1 cellular context compared by ENCODE assay signal in the genomic region with DNA sequence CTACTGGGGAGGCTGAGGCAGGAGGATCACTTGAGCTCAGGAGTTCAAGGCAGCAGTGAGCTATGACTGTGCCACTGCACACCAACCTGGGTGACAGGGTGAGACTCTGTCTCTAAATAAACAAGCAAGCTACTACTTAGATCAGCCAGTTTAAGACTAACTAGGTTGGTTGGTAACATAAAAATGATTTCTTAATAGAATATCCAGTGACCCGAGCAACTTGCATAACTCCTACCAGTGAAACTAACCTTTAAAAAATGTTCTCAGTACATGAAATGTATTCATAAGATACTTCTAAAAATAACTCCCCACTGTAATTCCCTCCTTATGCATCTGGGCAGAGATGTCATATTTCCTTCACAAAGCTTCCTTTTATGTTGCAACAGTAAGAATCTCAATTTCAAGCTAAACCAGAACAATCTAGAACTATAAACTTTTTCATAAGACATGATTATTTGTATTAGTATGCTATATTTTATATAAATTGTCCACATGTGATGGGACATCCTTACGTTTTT.
TF ChIP-seq lines count a peak whose summit lies in the region.

No MANE protein-coding gene starts in this region.

TF ChIP-seq in WTC11, 78 proteins besides CTCF, POLR2A, EP300 and RAD21 (continued from another document):
- TF ChIP-seq PRDM15 (CRISPR knock-in tag; IDR thresholded peaks at IDR 0.05) (no peak), SOX15 (CRISPR knock-in tag; IDR thresholded peaks at IDR 0.05) (no peak), ZMAT4 (CRISPR knock-in tag; IDR thresholded peaks at IDR 0.05) (no peak)
- TF ChIP-seq, protein P1, sequence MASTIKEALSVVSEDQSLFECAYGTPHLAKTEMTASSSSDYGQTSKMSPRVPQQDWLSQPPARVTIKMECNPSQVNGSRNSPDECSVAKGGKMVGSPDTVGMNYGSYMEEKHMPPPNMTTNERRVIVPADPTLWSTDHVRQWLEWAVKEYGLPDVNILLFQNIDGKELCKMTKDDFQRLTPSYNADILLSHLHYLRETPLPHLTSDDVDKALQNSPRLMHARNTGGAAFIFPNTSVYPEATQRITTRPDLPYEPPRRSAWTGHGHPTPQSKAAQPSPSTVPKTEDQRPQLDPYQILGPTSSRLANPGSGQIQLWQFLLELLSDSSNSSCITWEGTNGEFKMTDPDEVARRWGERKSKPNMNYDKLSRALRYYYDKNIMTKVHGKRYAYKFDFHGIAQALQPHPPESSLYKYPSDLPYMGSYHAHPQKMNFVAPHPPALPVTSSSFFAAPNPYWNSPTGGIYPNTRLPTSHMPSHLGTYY (CRISPR knock-in tag; IDR thresholded peaks at IDR 0.05): no peak
- TF ChIP-seq, protein P2, sequence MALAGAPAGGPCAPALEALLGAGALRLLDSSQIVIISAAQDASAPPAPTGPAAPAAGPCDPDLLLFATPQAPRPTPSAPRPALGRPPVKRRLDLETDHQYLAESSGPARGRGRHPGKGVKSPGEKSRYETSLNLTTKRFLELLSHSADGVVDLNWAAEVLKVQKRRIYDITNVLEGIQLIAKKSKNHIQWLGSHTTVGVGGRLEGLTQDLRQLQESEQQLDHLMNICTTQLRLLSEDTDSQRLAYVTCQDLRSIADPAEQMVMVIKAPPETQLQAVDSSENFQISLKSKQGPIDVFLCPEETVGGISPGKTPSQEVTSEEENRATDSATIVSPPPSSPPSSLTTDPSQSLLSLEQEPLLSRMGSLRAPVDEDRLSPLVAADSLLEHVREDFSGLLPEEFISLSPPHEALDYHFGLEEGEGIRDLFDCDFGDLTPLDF (CRISPR knock-in tag; IDR thresholded peaks at IDR 0.05): no peak
